Comparison of ENCODE assay signal across 15 cellular contexts in genomic region chr2:9775999-9776685, GRCh38.
DNase-seq lines count a peak whose midpoint lies in the region; TF ChIP-seq lines count a peak whose summit lies in the region.
"Had no signal": no experiment of that assay in that cellular context is flagged by ENCODE, and none has a peak within 500 bp of the region (broad histone marks: within the 10 kb centered on the region; RNA-seq: fewer than 3 reads in every experiment).

No MANE protein-coding gene starts in this region.

- no peak overlapping the region for H3K4me3 Mint-ChIP-seq in chondrocyte (ENCODE audit: unreplicated experiment)
- H3K4me3 Mint-ChIP-seq: CD4-positive, alpha-beta memory T cell; HFFc6 had no signal

- no peak for TF ChIP-seq POLR2A in spleen (IDR thresholded peaks at IDR 0.05)

- no peaks in the 10 kb centered on the region for H3K27me3 Mint-ChIP-seq in chondrocyte (ENCODE audit: low read depth)
- H3K27me3 Mint-ChIP-seq: CD4-positive, alpha-beta memory T cell had no signal

- no peaks in the 10 kb centered on the region for H3K9me3 ChIP-seq in spleen

- DNase-seq in NCI-H1436 (lab: John Stamatoyannopoulos, UW) (peak; percentile 28), NCI-H1436 treated with DMSO at 0.1 percent for 48 hours (lab: John Stamatoyannopoulos, UW) (no peak), SK-N-DZ (ENCODE audit: low spot score) (peak; percentile 69), chondrocyte (ENCODE audit: low spot score) (peak; percentile 58), spleen (peak; percentile 51), Ammon's horn (ENCODE audit: low spot score) (no peak), occipital lobe (lab: John Stamatoyannopoulos, UW) (no peak)
- no peak for DNase-seq in effector CD4-positive, alpha-beta T cell
- DNase-seq: CD4-positive, alpha-beta memory T cell; DMS79; HCEC 1CT; HFFc6 had no signal

- intact Hi-C loops in spleen (cut with DNase I; ENCODE audit: low total_unique reads): no loop called here

- H3K27ac ChIP-seq in spleen: no peak overlapping the region
- H3K27ac ChIP-seq: 22Rv1, C4-2B had no signal

- no peaks in the 10 kb centered on the region for H3K27me3 ChIP-seq in spleen (replicated peaks in 1 of 7)

- no peaks in the 10 kb centered on the region for H3K9me3 Mint-ChIP-seq in chondrocyte (ENCODE audit: low read depth)
- H3K9me3 Mint-ChIP-seq: CD4-positive, alpha-beta memory T cell; HFFc6 had no signal

- H3K27ac Mint-ChIP-seq in chondrocyte (ENCODE audit: unreplicated experiment): no peak overlapping the region
- H3K27ac Mint-ChIP-seq: HFFc6 had no signal

- no peaks in the 10 kb centered on the region for H3K36me3 Mint-ChIP-seq in chondrocyte (ENCODE audit: low read depth)
- H3K36me3 Mint-ChIP-seq: CD4-positive, alpha-beta memory T cell had no signal

- no peak overlapping the region for H3K4me3 ChIP-seq in spleen
- H3K4me3 ChIP-seq: GM12878 had no signal

- H3K4me1 ChIP-seq in spleen: peaks cover 0 to 31% (median 12%) of the 10 kb centered on the region in 6 donors

- no peak for TF ChIP-seq CTCF in chondrocyte (IDR thresholded peaks at IDR 0.05)
- TF ChIP-seq CTCF in spleen (IDR thresholded peaks at IDR 0.05 in 8 of 11, conservative IDR thresholded peaks at IDR 0.05 in 3 of 11): no peak

- H3K36me3 ChIP-seq in spleen: no peaks in the 10 kb centered on the region

- peaks cover 7% of the 10 kb centered on the region for H3K4me1 Mint-ChIP-seq in chondrocyte (ENCODE audit: low read depth)

- WGBS in spleen, 5 donors: 88 to 98% (median 89%) methylated on average over 7 to 9 of the region's 9 CpGs

Comparison
In these comparisons a context has a peak if more than half of its experiments do, and no peak if none do; other contexts are left out.
1. DNase-seq: peak in NCI-H1436 (single experiment), SK-N-DZ (single experiment), chondrocyte (single experiment) and spleen (single experiment); none in NCI-H1436 treated with DMSO at 0.1 percent for 48 hours (single experiment), effector CD4-positive, alpha-beta T cell (single experiment), Ammon's horn (single experiment) and occipital lobe (single experiment).